ENCODE assay signal across 12 cellular contexts in genomic region chr14:60757617-60758016, GRCh38. TPM values are rescaled to one million over a fixed set of nuclear protein-coding genes. Genes with fewer than 3 reads are reported as not detected.
DNase-seq lines count a peak whose midpoint lies in the region; ATAC-seq and TF ChIP-seq lines count a peak whose summit lies in the region.
"Had no signal": no experiment of that assay in that cellular context is flagged by ENCODE, and none has a peak within 500 bp of the region (broad histone marks: within the 10 kb centered on the region; RNA-seq: fewer than 3 reads in every experiment).

No MANE protein-coding gene starts in this region.

- H3K27me3 Mint-ChIP-seq in activated CD8-positive, alpha-beta T cell treated with anti-CD3 and anti-CD28 coated beads, Interleukin-2, amount 10 ng/mL, durations not matched to agents 7 days and 5 days (ENCODE audit: low read depth): peaks cover 3% of the 10 kb centered on the region
- peaks cover 10% of the 10 kb centered on the region for H3K27me3 Mint-ChIP-seq in activated CD8-positive, alpha-beta T cell treated with anti-CD3 and anti-CD28 coated beads for 36 hours
- peaks cover 0 to 6% (median 3%) of the 10 kb centered on the region in 5 donors for H3K27me3 Mint-ChIP-seq in naive thymus-derived CD8-positive, alpha-beta T cell
- H3K27me3 Mint-ChIP-seq: activated B cell treated with CpG ODN at 0.5 μM for 24 hours had no signal

- no peak for DNase-seq in activated CD8-positive, alpha-beta T cell treated with anti-CD3 and anti-CD28 coated beads, Interleukin-2, amount 10 ng/mL, durations not matched to agents 7 days and 5 days
- no peak for DNase-seq in activated CD8-positive, alpha-beta T cell treated with anti-CD3 and anti-CD28 coated beads for 36 hours
- DNase-seq in PC-3: peak; percentile 98
- peak; percentile 52 for DNase-seq in epithelial cell of prostate (ENCODE audit: low read depth, low spot score)
- DNase-seq in stimulated activated effector memory CD8-positive, alpha-beta T cell treated with anti-CD3 and anti-CD28 coated beads, Interleukin-12 subunit alpha, Interleukin-12 subunit beta, amount 100 ng/mL, for 72 hours (ENCODE audit: low spot score in 2 of 2): no peak
- DNase-seq in A172 (ENCODE audit: low spot score): no peak
- no peak for DNase-seq in naive thymus-derived CD8-positive, alpha-beta T cell
- no peak for DNase-seq in activated CD4-positive, alpha-beta T cell treated with anti-CD3 and anti-CD28 coated beads, Interleukin-2, amount 50 U/mL, for 1 hour
- DNase-seq: activated B cell treated with CpG ODN at 0.5 μM for 24 hours, BE2C, NCI-H1694 had no signal

- H3K4me3 Mint-ChIP-seq in activated CD8-positive, alpha-beta T cell treated with anti-CD3 and anti-CD28 coated beads, Interleukin-2, amount 10 ng/mL, durations not matched to agents 7 days and 5 days: peak overlapping the region; percentile 16
- H3K4me3 Mint-ChIP-seq in activated CD8-positive, alpha-beta T cell treated with anti-CD3 and anti-CD28 coated beads for 36 hours: no peak overlapping the region
- H3K4me3 Mint-ChIP-seq in stimulated activated effector memory CD8-positive, alpha-beta T cell treated with anti-CD3 and anti-CD28 coated beads, Interleukin-12 subunit alpha, Interleukin-12 subunit beta, amount 100 ng/mL, for 72 hours: no peak overlapping the region
- H3K4me3 Mint-ChIP-seq in naive thymus-derived CD8-positive, alpha-beta T cell: no peak overlapping the region
- H3K4me3 Mint-ChIP-seq: activated B cell treated with CpG ODN at 0.5 μM for 24 hours had no signal

- peaks cover 32% of the 10 kb centered on the region for H3K36me3 Mint-ChIP-seq in activated CD8-positive, alpha-beta T cell treated with anti-CD3 and anti-CD28 coated beads, Interleukin-2, amount 10 ng/mL, durations not matched to agents 7 days and 5 days (ENCODE audit: low read depth)
- H3K36me3 Mint-ChIP-seq in activated CD8-positive, alpha-beta T cell treated with anti-CD3 and anti-CD28 coated beads for 36 hours (ENCODE audit: low read depth): peaks cover 5% of the 10 kb centered on the region
- H3K36me3 Mint-ChIP-seq in stimulated activated effector memory CD8-positive, alpha-beta T cell treated with anti-CD3 and anti-CD28 coated beads, Interleukin-12 subunit alpha, Interleukin-12 subunit beta, amount 100 ng/mL, for 72 hours: peaks cover 6% of the 10 kb centered on the region
- peaks cover 0 to 9% (median 2%) of the 10 kb centered on the region in 3 donors for H3K36me3 Mint-ChIP-seq in naive thymus-derived CD8-positive, alpha-beta T cell

- no peaks in the 10 kb centered on the region for H3K9me3 Mint-ChIP-seq in activated CD8-positive, alpha-beta T cell treated with anti-CD3 and anti-CD28 coated beads, Interleukin-2, amount 10 ng/mL, durations not matched to agents 7 days and 5 days (ENCODE audit: insufficient read depth)
- no peaks in the 10 kb centered on the region for H3K9me3 Mint-ChIP-seq in activated CD8-positive, alpha-beta T cell treated with anti-CD3 and anti-CD28 coated beads for 36 hours
- no peaks in the 10 kb centered on the region for H3K9me3 Mint-ChIP-seq in stimulated activated effector memory CD8-positive, alpha-beta T cell treated with anti-CD3 and anti-CD28 coated beads, Interleukin-12 subunit alpha, Interleukin-12 subunit beta, amount 100 ng/mL, for 72 hours
- H3K9me3 Mint-ChIP-seq in naive thymus-derived CD8-positive, alpha-beta T cell: no peaks in the 10 kb centered on the region
- H3K9me3 Mint-ChIP-seq: activated B cell treated with CpG ODN at 0.5 μM for 24 hours had no signal

- peak overlapping the region; percentile 34 for H3K9ac ChIP-seq in PC-3 (ENCODE audit: low read length)

- H3F3A ChIP-seq in PC-3 (ENCODE audit: low read length, unreplicated experiment): peaks cover 13% of the 10 kb centered on the region

- H3K4me1 Mint-ChIP-seq in activated CD8-positive, alpha-beta T cell treated with anti-CD3 and anti-CD28 coated beads, Interleukin-2, amount 10 ng/mL, durations not matched to agents 7 days and 5 days (ENCODE audit: low read depth): peaks cover 80% of the 10 kb centered on the region
- peaks cover 47% of the 10 kb centered on the region for H3K4me1 Mint-ChIP-seq in activated CD8-positive, alpha-beta T cell treated with anti-CD3 and anti-CD28 coated beads for 36 hours (ENCODE audit: low read depth)
- peaks cover 38% of the 10 kb centered on the region for H3K4me1 Mint-ChIP-seq in stimulated activated effector memory CD8-positive, alpha-beta T cell treated with anti-CD3 and anti-CD28 coated beads, Interleukin-12 subunit alpha, Interleukin-12 subunit beta, amount 100 ng/mL, for 72 hours
- peaks cover 21 to 54% (median 45%) of the 10 kb centered on the region in 4 donors for H3K4me1 Mint-ChIP-seq in naive thymus-derived CD8-positive, alpha-beta T cell

- no peaks in the 10 kb centered on the region for H3K9me2 ChIP-seq in PC-3 (replicated peaks; ENCODE audit: low read length)

- BruUV-seq in PC-3 (replicated peaks; lab: Mats Ljungman, UMichigan): no TSS peak

- intact Hi-C loops in activated CD8-positive, alpha-beta T cell treated with anti-CD3 and anti-CD28 coated beads for 36 hours (cut with micrococcal nuclease): no loop called here
- intact Hi-C loops in PC-3 (cut with micrococcal nuclease): loop anchor here (1.0 to 5.0 kb wide), 6 partner anchors 21 to 495 kb away; no protein-coding TSS in a partner anchor

- no peak overlapping the region for H3K27ac Mint-ChIP-seq in activated CD8-positive, alpha-beta T cell treated with anti-CD3 and anti-CD28 coated beads, Interleukin-2, amount 10 ng/mL, durations not matched to agents 7 days and 5 days
- no peak overlapping the region for H3K27ac Mint-ChIP-seq in activated CD8-positive, alpha-beta T cell treated with anti-CD3 and anti-CD28 coated beads for 36 hours
- peak overlapping the region; percentile 41 for H3K27ac Mint-ChIP-seq in stimulated activated effector memory CD8-positive, alpha-beta T cell treated with anti-CD3 and anti-CD28 coated beads, Interleukin-12 subunit alpha, Interleukin-12 subunit beta, amount 100 ng/mL, for 72 hours
- H3K27ac Mint-ChIP-seq in naive thymus-derived CD8-positive, alpha-beta T cell: no peak overlapping the region
- H3K27ac Mint-ChIP-seq: activated B cell treated with CpG ODN at 0.5 μM for 24 hours had no signal

- H3K36me3 ChIP-seq in PC-3 (ENCODE audit: low read depth, low read length): 0 out of 2 replicates have a peak, but pooled peaks cover 5% of the 10 kb centered on the region
- H3K36me3 ChIP-seq: BE2C had no signal

- no peak for ATAC-seq in activated CD8-positive, alpha-beta T cell treated with anti-CD3 and anti-CD28 coated beads, Interleukin-2, amount 10 ng/mL, durations not matched to agents 7 days and 5 days
- no peak for ATAC-seq in activated CD8-positive, alpha-beta T cell treated with anti-CD3 and anti-CD28 coated beads for 36 hours
- peak; percentile 81 for ATAC-seq in PC-3
- ATAC-seq in stimulated activated effector memory CD8-positive, alpha-beta T cell treated with anti-CD3 and anti-CD28 coated beads, Interleukin-12 subunit alpha, Interleukin-12 subunit beta, amount 100 ng/mL, for 72 hours: no peak
- no peak for ATAC-seq in naive thymus-derived CD8-positive, alpha-beta T cell

- POLR2A ChIA-PET in activated CD8-positive, alpha-beta T cell treated with anti-CD3 and anti-CD28 coated beads, Interleukin-2, amount 10 ng/mL, durations not matched to agents 7 days and 5 days (lab: Charles Lee): no interaction called here
- POLR2A ChIA-PET in activated CD8-positive, alpha-beta T cell treated with anti-CD3 and anti-CD28 coated beads for 36 hours (lab: Charles Lee): no interaction called here
- POLR2A ChIA-PET in PC-3 (lab: Charles Lee; ENCODE audit: unreplicated experiment): no interaction called here
- POLR2A ChIA-PET in naive thymus-derived CD8-positive, alpha-beta T cell (lab: Charles Lee): no interaction called here

- H3K4me2 ChIP-seq in PC-3 (ENCODE audit: low read length): peak overlapping the region; percentile 72

- H3K27me3 ChIP-seq in PC-3 (ENCODE audit: low read length): no peaks in the 10 kb centered on the region
- H3K27me3 ChIP-seq: BE2C had no signal

- no peak overlapping the region for H2AFZ ChIP-seq in PC-3 (ENCODE audit: low read length)

- CTCF ChIA-PET in activated CD8-positive, alpha-beta T cell treated with anti-CD3 and anti-CD28 coated beads, Interleukin-2, amount 10 ng/mL, durations not matched to agents 7 days and 5 days (lab: Charles Lee): no interaction called here
- CTCF ChIA-PET in activated CD8-positive, alpha-beta T cell treated with anti-CD3 and anti-CD28 coated beads for 36 hours (lab: Charles Lee): no interaction called here
- CTCF ChIA-PET in PC-3 (lab: Charles Lee): interaction anchor here (1.2 kb wide), 1 partner anchor 21 kb away, joined by 6 read pairs; no protein-coding TSS in a partner anchor

- H3K79me2 ChIP-seq in PC-3 (ENCODE audit: low read length): peaks cover 88% of the 10 kb centered on the region

- no peak for TF ChIP-seq CTCF in activated CD8-positive, alpha-beta T cell treated with anti-CD3 and anti-CD28 coated beads for 36 hours (IDR thresholded peaks at IDR 0.05)
- no peak for TF ChIP-seq CTCF in PC-3 (conservative IDR thresholded peaks at IDR 0.05; ENCODE audit: low read depth, low read length)

- H3K9me3 ChIP-seq in PC-3 (ENCODE audit: low read length): no peaks in the 10 kb centered on the region
- H3K9me3 ChIP-seq: BE2C had no signal

- H3K4me3 ChIP-seq in PC-3 (ENCODE audit: low read length): peak overlapping the region; percentile 41
- H3K4me3 ChIP-seq: coronary artery had no signal

- H3K27ac ChIP-seq in PC-3 (ENCODE audit: low read length): peak overlapping the region; percentile 78
- peak overlapping the region; percentile 87 for H3K27ac ChIP-seq in epithelial cell of prostate
- H3K27ac ChIP-seq: coronary artery had no signal

- no peaks in the 10 kb centered on the region for H4K20me1 ChIP-seq in PC-3 (ENCODE audit: low read length)

- H3K4me1 ChIP-seq in PC-3 (ENCODE audit: insufficient read depth, low read length): peaks cover 59% of the 10 kb centered on the region

RNA-seq across cellular contexts. Expression of gene MNAT1, which starts 23.1 kb away (rescaled TPM):
- 10 to 100 TPM; 36.0 to 44.9 TPM for total RNA-seq in activated CD8-positive, alpha-beta T cell treated with anti-CD3 and anti-CD28 coated beads, Interleukin-2, amount 10 ng/mL, durations not matched to agents 7 days and 5 days
- 10 to 100 TPM; 41.6 to 44.1 TPM for total RNA-seq in activated CD8-positive, alpha-beta T cell treated with anti-CD3 and anti-CD28 coated beads for 36 hours
- 88.6 and 95.7 TPM in 2 replicates for total RNA-seq in PC-3 (2014; rRNA removed)
- total RNA-seq in A172 (2014; rRNA removed; shearing (Covaris generic)): 29.7 and 39.6 TPM in 2 replicates
- total RNA-seq in naive thymus-derived CD8-positive, alpha-beta T cell: 10 to 100 TPM; 19.1 to 19.6 TPM
- 10 to 100 TPM; 16.4 to 21.7 (median 17.3) TPM for polyA plus RNA-seq in naive thymus-derived CD8-positive, alpha-beta T cell

RNA-seq across cellular contexts. Expression of gene SIX4, which starts 33.5 kb away (rescaled TPM):
- total RNA-seq in activated CD8-positive, alpha-beta T cell treated with anti-CD3 and anti-CD28 coated beads, Interleukin-2, amount 10 ng/mL, durations not matched to agents 7 days and 5 days: under 1 TPM in 1 of 2 experiments, not detected in 1; 0.10 TPM
- not detected for total RNA-seq in activated CD8-positive, alpha-beta T cell treated with anti-CD3 and anti-CD28 coated beads for 36 hours
- 29.2 and 33.2 TPM in 2 replicates for total RNA-seq in PC-3 (2014; rRNA removed)
- 6.5 and 7.5 TPM in 2 replicates for total RNA-seq in A172 (2014; rRNA removed; shearing (Covaris generic))
- total RNA-seq in naive thymus-derived CD8-positive, alpha-beta T cell: not detected
- not detected for polyA plus RNA-seq in naive thymus-derived CD8-positive, alpha-beta T cell
- total RNA-seq: activated B cell treated with CpG ODN at 0.5 μM for 24 hours had no signal

Comparison
In these comparisons a context has a peak if more than half of its experiments do, and no peak if none do; other contexts are left out.
1. DNase-seq: peak in PC-3 (single experiment) and epithelial cell of prostate (single experiment); none in activated CD8-positive, alpha-beta T cell treated with anti-CD3 and anti-CD28 coated beads, Interleukin-2, amount 10 ng/mL, durations not matched to agents 7 days and 5 days (single experiment), activated CD8-positive, alpha-beta T cell treated with anti-CD3 and anti-CD28 coated beads for 36 hours (single experiment), stimulated activated effector memory CD8-positive, alpha-beta T cell treated with anti-CD3 and anti-CD28 coated beads, Interleukin-12 subunit alpha, Interleukin-12 subunit beta, amount 100 ng/mL, for 72 hours (0 of 2), A172 (single experiment), naive thymus-derived CD8-positive, alpha-beta T cell (0 of 10) and activated CD4-positive, alpha-beta T cell treated with anti-CD3 and anti-CD28 coated beads, Interleukin-2, amount 50 U/mL, for 1 hour (single experiment).